ENCODE assay signal across 8 cellular contexts in the genomic region with DNA sequence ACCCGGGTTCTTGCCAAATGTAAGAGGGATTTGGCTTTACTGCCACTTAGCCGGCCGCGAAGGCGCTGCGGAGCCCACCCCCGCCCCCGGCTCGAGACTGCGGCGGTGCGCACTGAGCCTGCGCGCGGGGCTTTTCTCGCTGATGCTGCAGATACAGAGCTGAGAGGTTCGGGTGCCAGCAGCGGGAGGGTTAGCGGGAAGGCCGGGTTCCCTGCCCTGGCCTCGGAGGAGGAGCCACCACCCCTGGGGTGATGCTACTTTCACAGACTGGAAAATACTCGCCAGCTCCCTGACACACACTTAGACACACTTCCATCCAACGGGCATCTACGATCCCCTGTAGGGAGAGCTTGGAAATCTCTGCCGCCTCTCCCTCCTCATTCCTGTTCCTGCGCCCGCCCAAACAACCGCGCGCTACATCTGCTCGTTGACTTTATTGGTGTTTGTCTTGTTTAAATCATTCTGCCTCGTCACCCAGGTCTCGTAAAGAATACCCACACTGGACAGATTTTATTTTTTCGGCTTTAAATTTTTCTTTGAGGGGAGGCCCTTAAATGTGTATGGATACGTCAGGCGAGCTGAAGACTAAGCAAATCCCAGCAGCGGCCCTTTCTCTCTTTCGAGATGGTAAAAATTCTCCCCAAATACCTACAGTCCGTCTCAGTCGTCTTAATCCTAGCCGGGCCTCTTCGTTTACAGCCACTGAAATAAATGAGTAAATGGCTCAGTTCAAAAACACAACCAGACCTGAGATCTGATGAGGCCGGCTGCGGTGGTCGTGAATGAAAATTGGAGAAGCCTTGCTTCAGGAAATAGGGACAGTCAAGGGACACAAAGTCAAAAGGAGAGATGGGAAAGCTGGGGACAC. TPM values are rescaled to one million over a fixed set of nuclear protein-coding genes. Genes with fewer than 3 reads are reported as not detected.
DNase-seq lines count a peak whose midpoint lies in the region; ATAC-seq and TF ChIP-seq lines count a peak whose summit lies in the region.

No MANE protein-coding gene starts in this region.

- peaks cover 4% of the 10 kb centered on the region; the same call in 1 of the 2 replicates for H3K9me3 ChIP-seq in Karpas-422 (ENCODE audit: low read length)

- no peaks in the 10 kb centered on the region for H3K9me2 ChIP-seq in Karpas-422 (replicated peaks; ENCODE audit: insufficient read depth, low read length)

- no peak overlapping the region for H3K4me2 ChIP-seq in Karpas-422 (ENCODE audit: low read depth, low read length, poor library complexity, severe bottlenecking)

- H3K27ac Mint-ChIP-seq in stimulated activated naive CD8-positive, alpha-beta T cell treated with anti-CD3 and anti-CD28 coated beads, Interleukin-15, amount 100 ng/mL, for 72 hours = no peak overlapping the region

- peak; percentile 63 for DNase-seq in D341Med (ENCODE audit: low spot score)
- DNase-seq in Jurkat, Clone E6-1 (ENCODE audit: low read depth, low spot score) = no peak
- peak in 1 of 2 donors; percentile 50 for DNase-seq in cardiac fibroblast (ENCODE audit: low read depth in 2 of 2)
- DNase-seq in islet precursor cell = peak; percentile 85
- DNase-seq in stimulated activated naive CD8-positive, alpha-beta T cell treated with anti-CD3 and anti-CD28 coated beads, Interleukin-15, amount 100 ng/mL, for 72 hours = peak in 1 of 2 donors; percentile 12
- no peak for DNase-seq in RKO (ENCODE audit: low spot score)
- DNase-seq in Karpas-422 = no peak

- no peak overlapping the region for H2AFZ ChIP-seq in Karpas-422 (ENCODE audit: low read length)

- H3K27me3 Mint-ChIP-seq in stimulated activated naive CD8-positive, alpha-beta T cell treated with anti-CD3 and anti-CD28 coated beads, Interleukin-15, amount 100 ng/mL, for 72 hours = peaks cover 56% of the 10 kb centered on the region

- peak overlapping the region; percentile 42 for H3K4me3 ChIP-seq in Jurkat, Clone E6-1 (ENCODE audit: low read length)
- H3K4me3 ChIP-seq in cardiac fibroblast (replicated peaks in 1 of 2; ENCODE audit: low read depth in 2 of 2, low read length in 2 of 2) (peak overlapping the region; percentile 61), Karpas-422 (ENCODE audit: low read length) (no peak overlapping the region)

- no peak overlapping the region for H3K27ac ChIP-seq in Karpas-422 (ENCODE audit: low read length)

- H3K9ac ChIP-seq in Karpas-422 (ENCODE audit: low read length) = no peak overlapping the region

- H3K27me3 ChIP-seq in Karpas-422 (ENCODE audit: low read length) = no peaks in the 10 kb centered on the region

- H3K36me3 ChIP-seq in Karpas-422 (ENCODE audit: insufficient read depth, low read length) = no peaks in the 10 kb centered on the region

- H3K4me1 ChIP-seq in Karpas-422 (ENCODE audit: low read length) = no peaks in the 10 kb centered on the region

- H3K79me2 ChIP-seq in Karpas-422 (ENCODE audit: low read length) = no peaks in the 10 kb centered on the region

- peak overlapping the region; percentile 79 to 85 for H3K4me3 Mint-ChIP-seq in stimulated activated naive CD8-positive, alpha-beta T cell treated with anti-CD3 and anti-CD28 coated beads, Interleukin-15, amount 100 ng/mL, for 72 hours

- no peaks in the 10 kb centered on the region for H4K20me1 ChIP-seq in Karpas-422 (ENCODE audit: insufficient read depth, low read depth, low read length)

- TF ChIP-seq CTCF in cardiac fibroblast (IDR thresholded peaks at IDR 0.05; ENCODE audit: low read depth, low read length) = no peak

- peaks cover 53% of the 10 kb centered on the region for H3K4me1 Mint-ChIP-seq in stimulated activated naive CD8-positive, alpha-beta T cell treated with anti-CD3 and anti-CD28 coated beads, Interleukin-15, amount 100 ng/mL, for 72 hours

- ATAC-seq in stimulated activated naive CD8-positive, alpha-beta T cell treated with anti-CD3 and anti-CD28 coated beads, Interleukin-15, amount 100 ng/mL, for 72 hours = no peak
- no peak for ATAC-seq in HG03280 (IDR thresholded peaks at IDR 0.05; ENCODE audit: unreplicated experiment)

- no peaks in the 10 kb centered on the region for H3K9me3 Mint-ChIP-seq in stimulated activated naive CD8-positive, alpha-beta T cell treated with anti-CD3 and anti-CD28 coated beads, Interleukin-15, amount 100 ng/mL, for 72 hours

RNA-seq across cellular contexts. Expression of a gene that starts 1.9 kb away (rescaled TPM):
- polyA plus RNA-seq in Jurkat, Clone E6-1 (2012; ENCODE audit: insufficient read depth, insufficient read length) = not detected
- total RNA-seq in Karpas-422 (2014; rRNA removed; shearing (Covaris generic); ENCODE audit: low replicate concordance) = not detected in 2 replicates

Comparison
In these comparisons a context has a peak if more than half of its experiments do, and no peak if none do; other contexts are left out.
1. DNase-seq: peak in D341Med (single experiment) and islet precursor cell (single experiment); none in Jurkat, Clone E6-1 (single experiment), RKO (single experiment) and Karpas-422 (single experiment).